Comparison of ENCODE assay signal across 12 cellular contexts in genomic region chr7:38171558-38172403, GRCh38. TPM values are rescaled to one million over a fixed set of nuclear protein-coding genes. Genes with fewer than 3 reads are reported as not detected.
DNase-seq lines count a peak whose midpoint lies in the region; ATAC-seq and TF ChIP-seq lines count a peak whose summit lies in the region.
"Had no signal": no experiment of that assay in that cellular context is flagged by ENCODE, and none has a peak within 500 bp of the region (broad histone marks: within the 10 kb centered on the region; RNA-seq: fewer than 3 reads in every experiment).

No MANE protein-coding gene starts in this region.

- H3K36me3 Mint-ChIP-seq in activated naive CD8-positive, alpha-beta T cell treated with anti-CD3 and anti-CD28 coated beads, Interleukin-2, amount 50 U/mL, for 24 hours (ENCODE audit: low read depth) = no peaks in the 10 kb centered on the region

- H3K27ac ChIP-seq in upper lobe of right lung = no peak overlapping the region
- H3K27ac ChIP-seq: body of pancreas, lower lobe of right lung had no signal

- TF ChIP-seq CTCF in upper lobe of right lung (IDR thresholded peaks at IDR 0.05) = no peak

- H3K4me1 ChIP-seq in upper lobe of right lung = peaks cover 4% of the 10 kb centered on the region
- H3K4me1 ChIP-seq: body of pancreas had no signal

- DNase-seq in activated naive CD8-positive, alpha-beta T cell treated with anti-CD3 and anti-CD28 coated beads, Interleukin-2, amount 50 U/mL, for 24 hours = no peak
- DNase-seq in cerebellar nuclear complex (lab: John Stamatoyannopoulos, UW) = no peak
- no peak for DNase-seq in upper lobe of right lung
- DNase-seq in NCI-H1436 (lab: John Stamatoyannopoulos, UW) = no peak
- DNase-seq in retina = no peak
- DNase-seq: body of pancreas, lower lobe of right lung, NCI-H524 treated with DMSO at 0.1 percent for 48 hours, spleen had no signal

- peak overlapping the region; percentile 23 for H3K27ac Mint-ChIP-seq in activated naive CD8-positive, alpha-beta T cell treated with anti-CD3 and anti-CD28 coated beads, Interleukin-2, amount 50 U/mL, for 24 hours

- ATAC-seq in GM18861 (IDR thresholded peaks at IDR 0.05; ENCODE audit: unreplicated experiment) (peak; percentile 63), GM21717 (IDR thresholded peaks at IDR 0.05; ENCODE audit: unreplicated experiment) (peak; percentile 68), HG03378 (IDR thresholded peaks at IDR 0.05; ENCODE audit: unreplicated experiment) (peak; percentile 81), upper lobe of right lung (no peak)
- peak; percentile 46 for ATAC-seq in activated naive CD8-positive, alpha-beta T cell treated with anti-CD3 and anti-CD28 coated beads, Interleukin-2, amount 50 U/mL, for 24 hours
- ATAC-seq: body of pancreas, lower lobe of right lung had no signal

- H3K4me3 ChIP-seq in upper lobe of right lung = no peak overlapping the region
- H3K4me3 ChIP-seq: body of pancreas, lower lobe of right lung, spleen had no signal

- H3K9me3 Mint-ChIP-seq in activated naive CD8-positive, alpha-beta T cell treated with anti-CD3 and anti-CD28 coated beads, Interleukin-2, amount 50 U/mL, for 24 hours = peaks cover 5% of the 10 kb centered on the region

- no peak overlapping the region for H3K4me3 Mint-ChIP-seq in activated naive CD8-positive, alpha-beta T cell treated with anti-CD3 and anti-CD28 coated beads, Interleukin-2, amount 50 U/mL, for 24 hours

- H3K27me3 Mint-ChIP-seq in activated naive CD8-positive, alpha-beta T cell treated with anti-CD3 and anti-CD28 coated beads, Interleukin-2, amount 50 U/mL, for 24 hours = peaks cover 10% of the 10 kb centered on the region

- no peaks in the 10 kb centered on the region for H3K27me3 ChIP-seq in upper lobe of right lung
- H3K27me3 ChIP-seq: body of pancreas, spleen had no signal

- no peaks in the 10 kb centered on the region for H3K36me3 ChIP-seq in upper lobe of right lung
- H3K36me3 ChIP-seq: lower lobe of right lung, spleen had no signal

- peaks cover 28% of the 10 kb centered on the region for H3K4me1 Mint-ChIP-seq in activated naive CD8-positive, alpha-beta T cell treated with anti-CD3 and anti-CD28 coated beads, Interleukin-2, amount 50 U/mL, for 24 hours

- no peaks in the 10 kb centered on the region for H3K9me3 ChIP-seq in upper lobe of right lung
- H3K9me3 ChIP-seq: body of pancreas, lower lobe of right lung, spleen had no signal

- intact Hi-C loops in upper lobe of right lung (cut with DNase I) = no loop called here

RNA-seq across cellular contexts. Expression of gene STARD3NL, which starts 6.3 kb away (rescaled TPM):
- 53.8 TPM for total RNA-seq in upper lobe of right lung
